ENCODE assay signal across 25 cellular contexts in the genomic region with DNA sequence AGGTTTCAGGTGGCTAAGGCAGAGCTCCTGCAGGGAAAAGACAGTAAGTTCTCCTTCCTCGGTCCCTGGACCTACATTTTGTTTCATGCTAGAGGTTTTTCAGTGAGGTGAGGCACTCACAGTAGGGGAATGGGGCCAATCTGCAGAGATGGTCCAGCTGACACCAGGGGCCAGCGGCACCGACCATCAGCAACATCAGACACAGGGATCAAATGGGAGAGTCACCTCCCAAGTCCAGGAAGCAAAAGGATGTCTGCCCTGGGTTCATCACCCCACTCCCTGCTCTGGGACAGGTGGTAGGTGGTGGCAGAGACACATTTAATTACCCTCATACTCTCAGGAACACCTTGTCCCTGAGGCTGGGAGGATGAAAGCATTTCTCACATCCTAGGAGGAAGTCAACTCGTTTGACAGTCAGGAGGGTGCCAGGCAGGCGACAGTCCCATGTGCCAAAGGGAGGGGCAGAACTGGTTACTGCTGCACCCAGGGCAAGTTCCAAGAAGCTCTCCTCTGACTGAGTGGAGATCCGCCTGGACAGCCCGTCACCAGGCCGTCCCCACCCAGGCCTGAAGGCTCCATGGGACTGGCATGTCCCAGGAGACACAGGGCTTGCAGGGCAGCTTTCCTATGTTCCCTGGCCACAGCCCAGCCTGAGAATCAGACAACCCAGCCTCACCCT. TPM values are rescaled to one million over a fixed set of nuclear protein-coding genes. Genes with fewer than 3 reads are reported as not detected.
DNase-seq lines count a peak whose midpoint lies in the region; ATAC-seq, FAIRE-seq and TF ChIP-seq lines count a peak whose summit lies in the region.
"Had no signal": no experiment of that assay in that cellular context is flagged by ENCODE, and none has a peak within 500 bp of the region (broad histone marks: within the 10 kb centered on the region; RNA-seq: fewer than 3 reads in every experiment).

No MANE protein-coding gene starts in this region.

- no peak overlapping the region for H2AFZ ChIP-seq in GM23338

- peaks cover 10% of the 10 kb centered on the region for H3K4me1 Mint-ChIP-seq in GM23338
- peaks cover 8% of the 10 kb centered on the region for H3K4me1 Mint-ChIP-seq in activated T-helper 17 cell treated with anti-CD3 and anti-CD28 coated beads, Interleukin-2, amount 50 U/mL, for 72 hours

- H3K4me3 ChIP-seq in GM23338: no peak overlapping the region
- no peak overlapping the region for H3K4me3 ChIP-seq in bronchial epithelial cell (ENCODE audit: low read depth, low read length)
- no peak overlapping the region for H3K4me3 ChIP-seq in lower leg skin (ENCODE audit: low read depth, poor library complexity, severe bottlenecking)
- H3K4me3 ChIP-seq in small intestine (ENCODE audit: low read depth in 1 of 2, low read length in 2 of 2): no peak overlapping the region
- H3K4me3 ChIP-seq: coronary artery had no signal

- no peak overlapping the region for H3K4me2 ChIP-seq in GM23338

- H3K36me3 Mint-ChIP-seq in GM23338 (ENCODE audit: low read depth): no peaks in the 10 kb centered on the region
- H3K36me3 Mint-ChIP-seq in activated T-helper 17 cell treated with anti-CD3 and anti-CD28 coated beads, Interleukin-2, amount 50 U/mL, for 72 hours (ENCODE audit: low read depth): no peaks in the 10 kb centered on the region

- peak overlapping the region; percentile 56; the same call in 1 of the 2 replicates for H3K27ac Mint-ChIP-seq in GM23338
- no peak overlapping the region for H3K27ac Mint-ChIP-seq in activated T-helper 17 cell treated with anti-CD3 and anti-CD28 coated beads, Interleukin-2, amount 50 U/mL, for 72 hours
- H3K27ac Mint-ChIP-seq: CD8-positive, alpha-beta memory T cell; progenitor cell of endocrine pancreas; stimulated activated memory B cell treated with anti-CD40 and anti-IgM and Interleukin-4, amounts not matched to agents 10 μg/mL and 1 μg/mL and 100 μg/mL, for 72 hours had no signal

- 0 out of 2 replicates have a peak, but pooled peaks cover 2% of the 10 kb centered on the region for H3F3A ChIP-seq in GM23338 (replicated peaks; ENCODE audit: low read depth)

- no peaks in the 10 kb centered on the region for H3K79me2 ChIP-seq in GM23338 (replicated peaks; ENCODE audit: insufficient read depth)

- no peaks in the 10 kb centered on the region for H3K9me3 Mint-ChIP-seq in GM23338
- H3K9me3 Mint-ChIP-seq in activated T-helper 17 cell treated with anti-CD3 and anti-CD28 coated beads, Interleukin-2, amount 50 U/mL, for 72 hours: no peaks in the 10 kb centered on the region
- H3K9me3 Mint-ChIP-seq: CD8-positive, alpha-beta memory T cell; stimulated activated memory B cell treated with anti-CD40 and anti-IgM and Interleukin-4, amounts not matched to agents 10 μg/mL and 1 μg/mL and 100 μg/mL, for 72 hours had no signal

- FAIRE-seq in bronchial epithelial cell (lab: Jason Lieb, UNC): peak; percentile 73
- FAIRE-seq in small intestine (lab: Jason Lieb, UNC): no peak

- intact Hi-C loops in lower leg skin (cut with DNase I; ENCODE audit: low total_unique reads): no loop called here

- no peaks in the 10 kb centered on the region for H3K27me3 ChIP-seq in GM23338 (ENCODE audit: insufficient read depth)
- no peaks in the 10 kb centered on the region for H3K27me3 ChIP-seq in bronchial epithelial cell (ENCODE audit: control insufficient read depth, insufficient read depth, low read length)
- no peaks in the 10 kb centered on the region for H3K27me3 ChIP-seq in small intestine (ENCODE audit: control insufficient read depth in 2 of 2, insufficient read depth in 2 of 2, low read length in 2 of 2)

- no peak for TF ChIP-seq POLR2A in lower leg skin (IDR thresholded peaks at IDR 0.05)

- TF ChIP-seq CTCF in GM23338 (conservative IDR thresholded peaks at IDR 0.05; ENCODE audit: low read depth in 2 of 2) (no peak), bronchial epithelial cell (IDR thresholded peaks at IDR 0.05; ENCODE audit: insufficient read depth, low read length, severe bottlenecking) (no peak), lower leg skin (IDR thresholded peaks at IDR 0.05) (no peak)

- no peak overlapping the region for H3K4me3 Mint-ChIP-seq in GM23338
- no peak overlapping the region for H3K4me3 Mint-ChIP-seq in activated T-helper 17 cell treated with anti-CD3 and anti-CD28 coated beads, Interleukin-2, amount 50 U/mL, for 72 hours
- H3K4me3 Mint-ChIP-seq: CD8-positive, alpha-beta memory T cell; stimulated activated memory B cell treated with anti-CD40 and anti-IgM and Interleukin-4, amounts not matched to agents 10 μg/mL and 1 μg/mL and 100 μg/mL, for 72 hours had no signal

- H3K4me1 ChIP-seq in GM23338 (ENCODE audit: insufficient read depth) (no peaks in the 10 kb centered on the region), small intestine (ENCODE audit: control insufficient read depth in 2 of 2, insufficient read depth in 1 of 2, low read depth in 1 of 2, low read length in 1 of 2) (peaks cover 12 to 30% of the 10 kb centered on the region in 2 donors)

- DNase-seq in GM23338 (ENCODE audit: low spot score) (no peak), bronchial epithelial cell (ENCODE audit: low read depth) (peak; percentile 10), lower leg skin (ENCODE audit: low spot score in 2 of 2) (peak; percentile 80 to 94), small intestine (peak; percentile 100), NCI-H345 (lab: John Stamatoyannopoulos, UW) (no peak)
- DNase-seq: activated effector memory CD4-positive, alpha-beta T cell treated with Interleukin-2 at 50 U/mL for 16 hours; CD8-positive, alpha-beta memory T cell; H7; MM.1S; NCI-H187 treated with DMSO at 0.1 percent for 48 hours; NCI-H510A treated with DMSO at 0.1 percent for 48 hours; SIG-M5; stimulated activated CD4-positive, alpha-beta T cell treated with anti-CD3 and anti-CD28 coated beads, Interleukin-12 subunit alpha, Interleukin-12 subunit beta, amount 100 ng/mL, for 4 hours; T-helper 2 cell had no signal

- no peaks in the 10 kb centered on the region for H3K9me3 ChIP-seq in small intestine (ENCODE audit: control insufficient read depth, low read depth)

- H3K36me3 ChIP-seq in GM23338 (ENCODE audit: insufficient read depth): no peaks in the 10 kb centered on the region
- H3K36me3 ChIP-seq in bronchial epithelial cell (ENCODE audit: control insufficient read depth, insufficient read depth, low read length): peaks cover 6% of the 10 kb centered on the region
- no peaks in the 10 kb centered on the region for H3K36me3 ChIP-seq in small intestine (ENCODE audit: control insufficient read depth in 2 of 2, insufficient read depth in 2 of 2, low read length in 2 of 2)

- H3K27me3 Mint-ChIP-seq in GM23338 (ENCODE audit: insufficient read depth, low read depth, poor library complexity): peaks cover 6% of the 10 kb centered on the region
- H3K27me3 Mint-ChIP-seq in activated T-helper 17 cell treated with anti-CD3 and anti-CD28 coated beads, Interleukin-2, amount 50 U/mL, for 72 hours: no peaks in the 10 kb centered on the region
- H3K27me3 Mint-ChIP-seq: progenitor cell of endocrine pancreas; stimulated activated memory B cell treated with anti-CD40 and anti-IgM and Interleukin-4, amounts not matched to agents 10 μg/mL and 1 μg/mL and 100 μg/mL, for 72 hours had no signal

- ATAC-seq in GM23338 (no peak), GM18511 (IDR thresholded peaks at IDR 0.05; ENCODE audit: unreplicated experiment) (no peak), GM19324 (IDR thresholded peaks at IDR 0.05; ENCODE audit: low FRiP score, unreplicated experiment) (no peak)
- no peak for ATAC-seq in activated T-helper 17 cell treated with anti-CD3 and anti-CD28 coated beads, Interleukin-2, amount 50 U/mL, for 72 hours (replicated peaks)
- ATAC-seq: stimulated activated memory B cell treated with anti-CD40 and anti-IgM and Interleukin-4, amounts not matched to agents 10 μg/mL and 1 μg/mL and 100 μg/mL, for 72 hours had no signal

- H3K27ac ChIP-seq in GM23338 (ENCODE audit: low read depth) (no peak overlapping the region), small intestine (ENCODE audit: low read depth in 1 of 2, low read length in 1 of 2) (peak overlapping the region; percentile 99 to 100)
- H3K27ac ChIP-seq: coronary artery had no signal

- peaks cover 12% of the 10 kb centered on the region; the same call in 1 of the 2 replicates for H4K20me1 ChIP-seq in GM23338 (replicated peaks; ENCODE audit: insufficient read depth)

- 30 to 52% methylated on average over 8 of the region's 8 CpGs for WGBS in lower leg skin, 2 donors
- 29 to 61% (median 43%) methylated on average over 8 of the region's 8 CpGs for WGBS in small intestine, 3 donors

- no peaks in the 10 kb centered on the region for H3K9me2 ChIP-seq in GM23338 (ENCODE audit: insufficient read depth)

RNA-seq across cellular contexts. Expression of a gene that starts 19.2 kb away (rescaled TPM):
- 68.7 and 69.4 TPM in 2 replicates for total RNA-seq in GM23338 (2014; rRNA removed; shearing (Covaris generic))
- 19.5 and 20.6 TPM in 2 replicates for polyA plus RNA-seq in GM23338 (2016; fragmentation: Nextera tagmentation; extraction: Ambion mirVana)
- total RNA-seq in bronchial epithelial cell: 78.2 and 79.4 TPM in 2 replicates
- 100 to 1,000 TPM; 114 to 141 (median 131) TPM for total RNA-seq in lower leg skin
- 100 to 1,000 TPM; 120 to 158 (median 154) TPM for polyA plus RNA-seq in small intestine
- 10 to 100 TPM; 20.6 to 42.1 TPM for total RNA-seq in activated T-helper 17 cell treated with anti-CD3 and anti-CD28 coated beads, Interleukin-2, amount 50 U/mL, for 72 hours

RNA-seq across cellular contexts. Expression of a gene that starts 21.6 kb away (rescaled TPM):
- not detected in 2 replicates for total RNA-seq in GM23338 (2014; rRNA removed; shearing (Covaris generic))
- polyA plus RNA-seq in GM23338 (2016; fragmentation: Nextera tagmentation; extraction: Ambion mirVana) (not detected in 2 replicates), small intestine (under 1 TPM in 1 of 3 donors, not detected in 2; 0.10 TPM)
- total RNA-seq in bronchial epithelial cell (not detected in 2 replicates), lower leg skin (not detected)
- total RNA-seq in activated T-helper 17 cell treated with anti-CD3 and anti-CD28 coated beads, Interleukin-2, amount 50 U/mL, for 72 hours: not detected
- total RNA-seq: CD8-positive, alpha-beta memory T cell; epithelial cell of proximal tubule; HT1080; mononuclear cell; progenitor cell of endocrine pancreas; urinary bladder had no signal
- polyA plus RNA-seq: AG04450; CD8-positive, alpha-beta memory T cell; urinary bladder had no signal

RNA-seq across cellular contexts. Expression of a gene that starts 30.8 kb away (rescaled TPM):
- 23.0 and 25.1 TPM in 2 replicates for total RNA-seq in GM23338 (2014; rRNA removed; shearing (Covaris generic))
- 14.8 and 16.6 TPM in 2 replicates for polyA plus RNA-seq in GM23338 (2016; fragmentation: Nextera tagmentation; extraction: Ambion mirVana)
- 2.1 and 2.3 TPM in 2 replicates for total RNA-seq in bronchial epithelial cell
- total RNA-seq in lower leg skin: 100 to 1,000 TPM in 1 of 4 donors, 10 to 100 TPM in 3; 63.2 to 121 (median 80.8) TPM
- 100 to 1,000 TPM in 2 of 3 donors, 10 to 100 TPM in 1; 93.7 to 166 (median 129) TPM for polyA plus RNA-seq in small intestine
- total RNA-seq in activated T-helper 17 cell treated with anti-CD3 and anti-CD28 coated beads, Interleukin-2, amount 50 U/mL, for 72 hours: 1 to 10 TPM in 1 of 2 donors, under 1 TPM in 1; 0.21 to 1.4 TPM
- total RNA-seq: mononuclear cell had no signal
- polyA plus RNA-seq: AG04450; CD8-positive, alpha-beta memory T cell had no signal

RNA-seq across cellular contexts. Expression of a gene that starts 45.5 kb away (rescaled TPM):
- total RNA-seq in GM23338 (2014; rRNA removed; shearing (Covaris generic)): 2.3 and 2.7 TPM in 2 replicates
- 1.4 and 1.6 TPM in 2 replicates for polyA plus RNA-seq in GM23338 (2016; fragmentation: Nextera tagmentation; extraction: Ambion mirVana)
- total RNA-seq in bronchial epithelial cell: 1.8 and 4.1 TPM in 2 replicates
- total RNA-seq in lower leg skin: 10 to 100 TPM; 15.1 to 24.7 (median 21.4) TPM
- polyA plus RNA-seq in small intestine: 1 to 10 TPM in 2 of 3 donors, not detected in 1; 1.9 to 5.3 TPM
- under 1 TPM; 0.52 to 0.74 TPM for total RNA-seq in activated T-helper 17 cell treated with anti-CD3 and anti-CD28 coated beads, Interleukin-2, amount 50 U/mL, for 72 hours

Comparison
In these comparisons a context has a peak if more than half of its experiments do, and no peak if none do; other contexts are left out.
1. DNase-seq: peak in bronchial epithelial cell (single experiment), lower leg skin (2 of 2) and small intestine (single experiment); none in GM23338 (single experiment) and NCI-H345 (single experiment).